2 cellular contexts compared by ENCODE assay signal in the genomic region with DNA sequence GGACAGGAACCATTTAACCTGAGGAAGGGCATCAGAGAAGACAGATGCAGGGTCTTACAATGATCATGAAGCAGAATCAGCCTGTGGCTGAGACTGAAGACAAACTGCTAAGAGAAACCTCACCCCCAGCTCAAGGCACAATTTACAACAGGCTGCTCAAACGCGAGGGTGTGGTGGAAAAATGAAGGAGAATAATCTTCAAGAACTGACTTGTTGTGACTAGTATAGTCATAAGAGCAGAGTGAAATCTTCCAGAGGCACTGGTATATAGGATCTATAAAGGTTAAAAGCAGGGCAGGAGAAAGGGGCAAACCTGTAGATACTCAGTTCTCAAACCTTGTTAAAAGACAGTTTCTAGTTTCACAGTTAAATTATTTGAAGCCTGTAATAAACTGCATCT.
TF ChIP-seq lines count a peak whose summit lies in the region.

No MANE protein-coding gene starts in this region.

TF ChIP-seq in HepG2, 621 proteins besides CTCF, POLR2A, EP300 and RAD21:
- TF ChIP-seq, protein P1, sequence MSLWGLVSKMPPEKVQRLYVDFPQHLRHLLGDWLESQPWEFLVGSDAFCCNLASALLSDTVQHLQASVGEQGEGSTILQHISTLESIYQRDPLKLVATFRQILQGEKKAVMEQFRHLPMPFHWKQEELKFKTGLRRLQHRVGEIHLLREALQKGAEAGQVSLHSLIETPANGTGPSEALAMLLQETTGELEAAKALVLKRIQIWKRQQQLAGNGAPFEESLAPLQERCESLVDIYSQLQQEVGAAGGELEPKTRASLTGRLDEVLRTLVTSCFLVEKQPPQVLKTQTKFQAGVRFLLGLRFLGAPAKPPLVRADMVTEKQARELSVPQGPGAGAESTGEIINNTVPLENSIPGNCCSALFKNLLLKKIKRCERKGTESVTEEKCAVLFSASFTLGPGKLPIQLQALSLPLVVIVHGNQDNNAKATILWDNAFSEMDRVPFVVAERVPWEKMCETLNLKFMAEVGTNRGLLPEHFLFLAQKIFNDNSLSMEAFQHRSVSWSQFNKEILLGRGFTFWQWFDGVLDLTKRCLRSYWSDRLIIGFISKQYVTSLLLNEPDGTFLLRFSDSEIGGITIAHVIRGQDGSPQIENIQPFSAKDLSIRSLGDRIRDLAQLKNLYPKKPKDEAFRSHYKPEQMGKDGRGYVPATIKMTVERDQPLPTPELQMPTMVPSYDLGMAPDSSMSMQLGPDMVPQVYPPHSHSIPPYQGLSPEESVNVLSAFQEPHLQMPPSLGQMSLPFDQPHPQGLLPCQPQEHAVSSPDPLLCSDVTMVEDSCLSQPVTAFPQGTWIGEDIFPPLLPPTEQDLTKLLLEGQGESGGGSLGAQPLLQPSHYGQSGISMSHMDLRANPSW (CRISPR knock-in tag; IDR thresholded peaks at IDR 0.05; ENCODE audit: borderline replicate concordance) = no peak
- TF ChIP-seq ZNF839 (CRISPR knock-in tag; IDR thresholded peaks at IDR 0.05; ENCODE audit: borderline replicate concordance) (no peak), EHMT2 (IDR thresholded peaks at IDR 0.05; ENCODE audit: borderline replicate concordance, low read depth, low read length) (no peak), GZF1 (CRISPR knock-in tag; IDR thresholded peaks at IDR 0.05) (no peak), SUZ12 (IDR thresholded peaks at IDR 0.05; ENCODE audit: low read depth, low read length) (no peak), FOXJ3 (CRISPR knock-in tag; IDR thresholded peaks at IDR 0.05; ENCODE audit: borderline replicate concordance) (no peak), SNRNP70 (IDR thresholded peaks at IDR 0.05; ENCODE audit: low read depth, low read length) (no peak), ZBTB7B (CRISPR knock-in tag; IDR thresholded peaks at IDR 0.05) (no peak), NCOA2 (CRISPR knock-in tag; IDR thresholded peaks at IDR 0.05) (no peak), MIXL1 (CRISPR knock-in tag; IDR thresholded peaks at IDR 0.05) (no peak), CAMTA2 (CRISPR knock-in tag; IDR thresholded peaks at IDR 0.05; ENCODE audit: borderline replicate concordance) (no peak), KDM4B (CRISPR knock-in tag; IDR thresholded peaks at IDR 0.05) (no peak)
- TF ChIP-seq, protein P2, sequence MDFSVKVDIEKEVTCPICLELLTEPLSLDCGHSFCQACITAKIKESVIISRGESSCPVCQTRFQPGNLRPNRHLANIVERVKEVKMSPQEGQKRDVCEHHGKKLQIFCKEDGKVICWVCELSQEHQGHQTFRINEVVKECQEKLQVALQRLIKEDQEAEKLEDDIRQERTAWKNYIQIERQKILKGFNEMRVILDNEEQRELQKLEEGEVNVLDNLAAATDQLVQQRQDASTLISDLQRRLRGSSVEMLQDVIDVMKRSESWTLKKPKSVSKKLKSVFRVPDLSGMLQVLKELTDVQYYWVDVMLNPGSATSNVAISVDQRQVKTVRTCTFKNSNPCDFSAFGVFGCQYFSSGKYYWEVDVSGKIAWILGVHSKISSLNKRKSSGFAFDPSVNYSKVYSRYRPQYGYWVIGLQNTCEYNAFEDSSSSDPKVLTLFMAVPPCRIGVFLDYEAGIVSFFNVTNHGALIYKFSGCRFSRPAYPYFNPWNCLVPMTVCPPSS (IDR thresholded peaks at IDR 0.05) = no peak

TF ChIP-seq in H1, 55 proteins besides CTCF, POLR2A, EP300 and RAD21:
- TF ChIP-seq EZH2 (IDR thresholded peaks at IDR 0.05; ENCODE audit: low read depth, low read length, severe bottlenecking) (no peak), MAFK (IDR thresholded peaks at IDR 0.05; ENCODE audit: low read depth, low read length) (no peak), GABPA (IDR thresholded peaks at IDR 0.05; ENCODE audit: borderline replicate concordance, insufficient read depth, low read length) (no peak)
